Comparison of ENCODE assay signal across 14 cellular contexts in genomic region chr2:174575124-174575776, GRCh38. TPM values are rescaled to one million over a fixed set of nuclear protein-coding genes. Genes with fewer than 3 reads are reported as not detected.
DNase-seq lines count a peak whose midpoint lies in the region; ATAC-seq and TF ChIP-seq lines count a peak whose summit lies in the region.
"Had no signal": no experiment of that assay in that cellular context is flagged by ENCODE, and none has a peak within 500 bp of the region (broad histone marks: within the 10 kb centered on the region; RNA-seq: fewer than 3 reads in every experiment).

No MANE protein-coding gene starts in this region.

- H3K14ac ChIP-seq in mesenchymal stem cell (ENCODE audit: low read length in 2 of 2): no peak overlapping the region

- no peak overlapping the region for H2AK5ac ChIP-seq in mesenchymal stem cell (ENCODE audit: low read length, severe bottlenecking)

- H3K23ac ChIP-seq in mesenchymal stem cell (ENCODE audit: low read length in 2 of 2): no peak overlapping the region

- no peak overlapping the region for H3K9ac ChIP-seq in mesenchymal stem cell (ENCODE audit: low read length)

- no peak overlapping the region for H3K4me2 ChIP-seq in mesenchymal stem cell (ENCODE audit: low read length, poor library complexity, severe bottlenecking)

- H4K91ac ChIP-seq in mesenchymal stem cell (ENCODE audit: low read length): no peak overlapping the region

- 97% methylated on average over 16 of the region's 16 CpGs for WGBS in mesenchymal stem cell

- H3K27ac ChIP-seq in mesenchymal stem cell (ENCODE audit: low read length, poor library complexity, severe bottlenecking) (no peak overlapping the region), uterus (peak overlapping the region; percentile 11 to 27)
- H3K27ac ChIP-seq: foreskin keratinocyte, left lung had no signal

- H3K27me3 Mint-ChIP-seq in activated naive CD4-positive, alpha-beta T cell treated with anti-CD3 and anti-CD28 coated beads, Interleukin-2, amount 50 U/mL, for 24 hours: no peaks in the 10 kb centered on the region
- no peaks in the 10 kb centered on the region for H3K27me3 Mint-ChIP-seq in activated naive CD8-positive, alpha-beta T cell treated with anti-CD3 and anti-CD28 coated beads for 36 hours
- H3K27me3 Mint-ChIP-seq: central memory CD8-positive, alpha-beta T cell had no signal

- intact Hi-C loops in uterus (cut with DNase I; ENCODE audit: low total_unique reads): no loop called here

- H3K4me3 ChIP-seq in mesenchymal stem cell (ENCODE audit: insufficient read depth in 1 of 2, low read depth in 1 of 2, low read length in 2 of 2) (no peak overlapping the region), uterus (no peak overlapping the region)
- H3K4me3 ChIP-seq: left lung had no signal

- H3K27ac Mint-ChIP-seq in activated naive CD4-positive, alpha-beta T cell treated with anti-CD3 and anti-CD28 coated beads, Interleukin-2, amount 50 U/mL, for 24 hours: peak overlapping the region; percentile 82
- H3K27ac Mint-ChIP-seq in activated naive CD8-positive, alpha-beta T cell treated with anti-CD3 and anti-CD28 coated beads for 36 hours: peak overlapping the region; percentile 72

- peaks cover 16% of the 10 kb centered on the region for H3K36me3 Mint-ChIP-seq in activated naive CD4-positive, alpha-beta T cell treated with anti-CD3 and anti-CD28 coated beads, Interleukin-2, amount 50 U/mL, for 24 hours
- H3K36me3 Mint-ChIP-seq in activated naive CD8-positive, alpha-beta T cell treated with anti-CD3 and anti-CD28 coated beads for 36 hours: peaks cover 62% of the 10 kb centered on the region

- no peaks in the 10 kb centered on the region for H3K9me3 Mint-ChIP-seq in activated naive CD4-positive, alpha-beta T cell treated with anti-CD3 and anti-CD28 coated beads, Interleukin-2, amount 50 U/mL, for 24 hours
- H3K9me3 Mint-ChIP-seq in activated naive CD8-positive, alpha-beta T cell treated with anti-CD3 and anti-CD28 coated beads for 36 hours: no peaks in the 10 kb centered on the region
- H3K9me3 Mint-ChIP-seq: central memory CD8-positive, alpha-beta T cell had no signal

- H3K9me3 ChIP-seq in mesenchymal stem cell (ENCODE audit: control insufficient read depth, low read length) (no peaks in the 10 kb centered on the region), uterus (no peaks in the 10 kb centered on the region)
- H3K9me3 ChIP-seq: left lung had no signal

- no peak overlapping the region for H3K4me3 Mint-ChIP-seq in activated naive CD4-positive, alpha-beta T cell treated with anti-CD3 and anti-CD28 coated beads, Interleukin-2, amount 50 U/mL, for 24 hours
- no peak overlapping the region for H3K4me3 Mint-ChIP-seq in activated naive CD8-positive, alpha-beta T cell treated with anti-CD3 and anti-CD28 coated beads for 36 hours
- H3K4me3 Mint-ChIP-seq: central memory CD8-positive, alpha-beta T cell had no signal

- no peaks in the 10 kb centered on the region for H3K4me1 ChIP-seq in mesenchymal stem cell (ENCODE audit: control insufficient read depth, insufficient read depth, low read depth, low read length)
- peaks cover 0 to 3% of the 10 kb centered on the region in 2 donors for H3K4me1 ChIP-seq in uterus

- no peak overlapping the region for H2AFZ ChIP-seq in mesenchymal stem cell (ENCODE audit: low read depth, low read length)

- H2BK5ac ChIP-seq in mesenchymal stem cell (ENCODE audit: low read depth, low read length, poor library complexity, severe bottlenecking): no peak overlapping the region

- H2BK120ac ChIP-seq in mesenchymal stem cell (ENCODE audit: low read depth, low read length): no peak overlapping the region

- peaks cover 73% of the 10 kb centered on the region for H3K4me1 Mint-ChIP-seq in activated naive CD4-positive, alpha-beta T cell treated with anti-CD3 and anti-CD28 coated beads, Interleukin-2, amount 50 U/mL, for 24 hours
- H3K4me1 Mint-ChIP-seq in activated naive CD8-positive, alpha-beta T cell treated with anti-CD3 and anti-CD28 coated beads for 36 hours: peaks cover 67% of the 10 kb centered on the region

- no peak overlapping the region for H3K18ac ChIP-seq in mesenchymal stem cell (ENCODE audit: low read depth in 1 of 2, low read length in 2 of 2)

- DNase-seq in activated naive CD4-positive, alpha-beta T cell treated with anti-CD3 and anti-CD28 coated beads, Interleukin-2, amount 50 U/mL, for 16 hours: no peak
- DNase-seq in activated naive CD8-positive, alpha-beta T cell treated with anti-CD3 and anti-CD28 coated beads for 36 hours: no peak
- DNase-seq in mesenchymal stem cell (no peak), uterus (no peak), NCI-H2029 treated with DMSO at 0.1 percent for 48 hours (lab: John Stamatoyannopoulos, UW) (no peak), SIG-M5 treated with dmso at 0.1 percent for 504 hours (lab: John Stamatoyannopoulos, UW; ENCODE audit: unreplicated experiment) (no peak)
- DNase-seq: left lung, NCI-H1105, NCI-H2171 had no signal

- H3K27me3 ChIP-seq in mesenchymal stem cell (ENCODE audit: control insufficient read depth in 1 of 2, insufficient read depth in 1 of 2, low read length in 2 of 2): no peaks in the 10 kb centered on the region
- no peaks in the 10 kb centered on the region for H3K27me3 ChIP-seq in uterus
- H3K27me3 ChIP-seq: foreskin keratinocyte, left lung had no signal

- H3K4ac ChIP-seq in mesenchymal stem cell (ENCODE audit: low read depth in 1 of 2, low read length in 2 of 2): no peak overlapping the region

- H3K36me3 ChIP-seq in mesenchymal stem cell (ENCODE audit: control insufficient read depth in 1 of 2, insufficient read depth in 2 of 2, low read depth in 1 of 2, low read length in 2 of 2): peaks cover 24 to 87% of the 10 kb centered on the region in 2 experiments
- no peaks in the 10 kb centered on the region for H3K36me3 ChIP-seq in uterus

- TF ChIP-seq POLR2A in uterus (IDR thresholded peaks at IDR 0.05): no peak

- no peak overlapping the region for H2BK15ac ChIP-seq in mesenchymal stem cell (ENCODE audit: low read depth, poor library complexity, severe bottlenecking)

- H4K8ac ChIP-seq in mesenchymal stem cell (ENCODE audit: low read length): peak overlapping the region; percentile 21

- no peak overlapping the region for H2BK12ac ChIP-seq in mesenchymal stem cell (ENCODE audit: low read length in 2 of 2)

- H3K79me1 ChIP-seq in mesenchymal stem cell (replicated peaks; ENCODE audit: low read length, poor library complexity, severe bottlenecking): peaks cover 3% of the 10 kb centered on the region

- no peak for ATAC-seq in GM21515 (IDR thresholded peaks at IDR 0.05; ENCODE audit: unreplicated experiment)
- ATAC-seq: foreskin keratinocyte, Panc1 had no signal

- TF ChIP-seq CTCF in uterus (IDR thresholded peaks at IDR 0.05): no peak

RNA-seq across cellular contexts. Expression of gene WIPF1, which starts 22.4 kb away (rescaled TPM):
- 100 to 1,000 TPM; 384 to 391 TPM for total RNA-seq in activated naive CD8-positive, alpha-beta T cell treated with anti-CD3 and anti-CD28 coated beads for 36 hours
- 52.6 TPM for polyA plus RNA-seq in mesenchymal stem cell (2013, experiment 1 of 2)
- polyA plus RNA-seq in mesenchymal stem cell (2013, experiment 2 of 2): 53.6 TPM
- total RNA-seq in uterus: 10 to 100 TPM; 12.3 to 61.9 (median 26.3) TPM

Comparison
In these comparisons a context has a peak if more than half of its experiments do, and no peak if none do; other contexts are left out.
1. RNA of gene WIPF1, which starts 22.4 kb away (total RNA-seq): 384 to 391 TPM in activated naive CD8-positive, alpha-beta T cell treated with anti-CD3 and anti-CD28 coated beads for 36 hours; 12.3 to 61.9 TPM in uterus; every median in the first group is over 4 times any median in the second.